In the genomic region with DNA sequence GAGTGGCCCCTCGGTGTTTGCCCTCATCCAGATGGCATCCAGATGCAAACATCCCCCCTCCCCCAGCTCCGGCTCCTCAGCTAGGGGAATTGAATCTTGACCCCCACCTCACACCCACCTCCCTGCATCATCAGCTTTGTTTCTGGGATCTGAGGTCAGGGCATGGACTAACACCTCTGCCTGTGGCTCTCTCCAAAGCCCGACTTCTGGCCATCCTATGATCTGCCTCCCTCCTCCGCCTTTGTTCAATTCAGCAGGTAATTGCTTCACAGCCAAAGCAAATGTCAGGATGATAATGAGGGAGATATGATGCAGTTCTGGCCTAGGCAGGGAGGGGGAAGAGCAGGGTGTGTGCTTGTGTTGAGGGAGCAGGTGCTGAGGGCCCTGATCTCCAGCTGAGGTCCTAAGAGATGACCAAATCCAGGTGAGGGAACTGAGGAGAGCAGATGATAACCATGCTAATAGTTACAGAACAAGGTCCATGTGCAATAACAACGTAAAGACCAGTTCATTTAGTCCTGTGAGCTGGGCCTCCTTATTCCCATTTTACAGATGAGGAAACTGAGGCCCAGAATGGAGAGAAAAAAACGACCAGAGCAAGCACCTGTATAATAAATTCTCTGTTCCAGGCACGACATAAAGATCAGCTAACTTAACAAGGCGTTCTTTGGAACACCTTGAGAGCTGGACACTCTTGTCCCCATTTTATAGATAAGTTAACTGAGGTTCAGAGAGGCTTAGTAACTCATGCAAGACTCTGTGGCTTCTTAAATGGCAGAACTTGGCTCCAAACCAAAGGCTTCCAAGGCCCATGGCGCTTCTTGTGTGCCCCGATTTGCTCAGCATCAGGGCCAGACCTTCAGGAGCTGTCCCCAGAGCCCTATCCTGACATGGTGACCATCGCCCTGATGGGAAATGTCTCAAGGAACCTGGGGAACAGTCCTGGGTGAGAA, we compare ENCODE assay signal across 1 cellular context.
TF ChIP-seq lines count a peak whose summit lies in the region.

No MANE protein-coding gene starts in this region.

TF ChIP-seq in K562, 482 proteins besides CTCF, POLR2A, EP300 and RAD21 (continued from another document and continues in another):
- TF ChIP-seq, protein P1, sequence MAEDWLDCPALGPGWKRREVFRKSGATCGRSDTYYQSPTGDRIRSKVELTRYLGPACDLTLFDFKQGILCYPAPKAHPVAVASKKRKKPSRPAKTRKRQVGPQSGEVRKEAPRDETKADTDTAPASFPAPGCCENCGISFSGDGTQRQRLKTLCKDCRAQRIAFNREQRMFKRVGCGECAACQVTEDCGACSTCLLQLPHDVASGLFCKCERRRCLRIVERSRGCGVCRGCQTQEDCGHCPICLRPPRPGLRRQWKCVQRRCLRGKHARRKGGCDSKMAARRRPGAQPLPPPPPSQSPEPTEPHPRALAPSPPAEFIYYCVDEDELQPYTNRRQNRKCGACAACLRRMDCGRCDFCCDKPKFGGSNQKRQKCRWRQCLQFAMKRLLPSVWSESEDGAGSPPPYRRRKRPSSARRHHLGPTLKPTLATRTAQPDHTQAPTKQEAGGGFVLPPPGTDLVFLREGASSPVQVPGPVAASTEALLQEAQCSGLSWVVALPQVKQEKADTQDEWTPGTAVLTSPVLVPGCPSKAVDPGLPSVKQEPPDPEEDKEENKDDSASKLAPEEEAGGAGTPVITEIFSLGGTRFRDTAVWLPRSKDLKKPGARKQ (CRISPR knock-in tag; IDR thresholded peaks at IDR 0.05), result no peak
- TF ChIP-seq ZNF3 (CRISPR knock-in tag; IDR thresholded peaks at IDR 0.05) (no peak), SOX6 (IDR thresholded peaks at IDR 0.05) (peak; percentile 69), XRCC3 (IDR thresholded peaks at IDR 0.05) (no peak), CHD2 (IDR thresholded peaks at IDR 0.05; ENCODE audit: low read depth, low read length) (no peak), TAF9B (IDR thresholded peaks at IDR 0.05; ENCODE audit: partially characterized antibody) (no peak), ZNF444 (CRISPR knock-in tag; IDR thresholded peaks at IDR 0.05) (no peak), ZNF76 (CRISPR knock-in tag; IDR thresholded peaks at IDR 0.05; ENCODE audit: borderline replicate concordance) (0 out of 2 replicates have a peak, but pooled peaks have one; percentile 14), SAFB2 (IDR thresholded peaks at IDR 0.05; ENCODE audit: borderline replicate concordance, low read depth, low read length, severe bottlenecking) (no peak), POLR2H (tag; IDR thresholded peaks at IDR 0.05; ENCODE audit: low read depth) (no peak), CBX3 (IDR thresholded peaks at IDR 0.05; ENCODE audit: borderline replicate concordance in 1 of 2, low read length in 2 of 2) (no peak), SRSF1 (IDR thresholded peaks at IDR 0.05; ENCODE audit: low read depth, low read length) (no peak), FUS (optimal IDR thresholded peaks at IDR 0.05; ENCODE audit: low read depth, low read length) (no peak), MECOM (CRISPR knock-in tag; IDR thresholded peaks at IDR 0.05) (no peak; the same call in 1 of the 2 replicates), RCOR1 (IDR thresholded peaks at IDR 0.05; ENCODE audit: borderline replicate concordance in 1 of 2, low read depth in 2 of 2, low read length in 2 of 2) (peak in 1 of 2 experiments; percentile 83), ZNF717 (CRISPR knock-in tag; IDR thresholded peaks at IDR 0.05) (no peak), SP1 (CRISPR knock-in tag; IDR thresholded peaks at IDR 0.05) (no peak), FOXA1 (IDR thresholded peaks at IDR 0.05; ENCODE audit: borderline replicate concordance) (no peak), NFYB (IDR thresholded peaks at IDR 0.05; ENCODE audit: extremely low read depth, insufficient read length) (no peak), MTA1 (IDR thresholded peaks at IDR 0.05; ENCODE audit: borderline replicate concordance) (0 out of 2 replicates have a peak, but pooled peaks have one; percentile 20), DNMT1 (IDR thresholded peaks at IDR 0.05) (no peak), GATAD2B (IDR thresholded peaks at IDR 0.05; ENCODE audit: borderline replicate concordance) (no peak), SUPT5H (IDR thresholded peaks at IDR 0.05) (no peak), CCNT2 (IDR thresholded peaks at IDR 0.05; ENCODE audit: borderline replicate concordance, extremely low read depth, insufficient read length, low read depth, low read length) (no peak)
- TF ChIP-seq, protein P2, sequence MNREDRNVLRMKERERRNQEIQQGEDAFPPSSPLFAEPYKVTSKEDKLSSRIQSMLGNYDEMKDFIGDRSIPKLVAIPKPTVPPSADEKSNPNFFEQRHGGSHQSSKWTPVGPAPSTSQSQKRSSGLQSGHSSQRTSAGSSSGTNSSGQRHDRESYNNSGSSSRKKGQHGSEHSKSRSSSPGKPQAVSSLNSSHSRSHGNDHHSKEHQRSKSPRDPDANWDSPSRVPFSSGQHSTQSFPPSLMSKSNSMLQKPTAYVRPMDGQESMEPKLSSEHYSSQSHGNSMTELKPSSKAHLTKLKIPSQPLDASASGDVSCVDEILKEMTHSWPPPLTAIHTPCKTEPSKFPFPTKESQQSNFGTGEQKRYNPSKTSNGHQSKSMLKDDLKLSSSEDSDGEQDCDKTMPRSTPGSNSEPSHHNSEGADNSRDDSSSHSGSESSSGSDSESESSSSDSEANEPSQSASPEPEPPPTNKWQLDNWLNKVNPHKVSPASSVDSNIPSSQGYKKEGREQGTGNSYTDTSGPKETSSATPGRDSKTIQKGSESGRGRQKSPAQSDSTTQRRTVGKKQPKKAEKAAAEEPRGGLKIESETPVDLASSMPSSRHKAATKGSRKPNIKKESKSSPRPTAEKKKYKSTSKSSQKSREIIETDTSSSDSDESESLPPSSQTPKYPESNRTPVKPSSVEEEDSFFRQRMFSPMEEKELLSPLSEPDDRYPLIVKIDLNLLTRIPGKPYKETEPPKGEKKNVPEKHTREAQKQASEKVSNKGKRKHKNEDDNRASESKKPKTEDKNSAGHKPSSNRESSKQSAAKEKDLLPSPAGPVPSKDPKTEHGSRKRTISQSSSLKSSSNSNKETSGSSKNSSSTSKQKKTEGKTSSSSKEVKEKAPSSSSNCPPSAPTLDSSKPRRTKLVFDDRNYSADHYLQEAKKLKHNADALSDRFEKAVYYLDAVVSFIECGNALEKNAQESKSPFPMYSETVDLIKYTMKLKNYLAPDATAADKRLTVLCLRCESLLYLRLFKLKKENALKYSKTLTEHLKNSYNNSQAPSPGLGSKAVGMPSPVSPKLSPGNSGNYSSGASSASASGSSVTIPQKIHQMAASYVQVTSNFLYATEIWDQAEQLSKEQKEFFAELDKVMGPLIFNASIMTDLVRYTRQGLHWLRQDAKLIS (CRISPR knock-in tag; IDR thresholded peaks at IDR 0.05), result no peak
- TF ChIP-seq, protein P3, sequence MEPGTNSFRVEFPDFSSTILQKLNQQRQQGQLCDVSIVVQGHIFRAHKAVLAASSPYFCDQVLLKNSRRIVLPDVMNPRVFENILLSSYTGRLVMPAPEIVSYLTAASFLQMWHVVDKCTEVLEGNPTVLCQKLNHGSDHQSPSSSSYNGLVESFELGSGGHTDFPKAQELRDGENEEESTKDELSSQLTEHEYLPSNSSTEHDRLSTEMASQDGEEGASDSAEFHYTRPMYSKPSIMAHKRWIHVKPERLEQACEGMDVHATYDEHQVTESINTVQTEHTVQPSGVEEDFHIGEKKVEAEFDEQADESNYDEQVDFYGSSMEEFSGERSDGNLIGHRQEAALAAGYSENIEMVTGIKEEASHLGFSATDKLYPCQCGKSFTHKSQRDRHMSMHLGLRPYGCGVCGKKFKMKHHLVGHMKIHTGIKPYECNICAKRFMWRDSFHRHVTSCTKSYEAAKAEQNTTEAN (CRISPR knock-in tag; IDR thresholded peaks at IDR 0.05), result no peak
- TF ChIP-seq, protein P4, sequence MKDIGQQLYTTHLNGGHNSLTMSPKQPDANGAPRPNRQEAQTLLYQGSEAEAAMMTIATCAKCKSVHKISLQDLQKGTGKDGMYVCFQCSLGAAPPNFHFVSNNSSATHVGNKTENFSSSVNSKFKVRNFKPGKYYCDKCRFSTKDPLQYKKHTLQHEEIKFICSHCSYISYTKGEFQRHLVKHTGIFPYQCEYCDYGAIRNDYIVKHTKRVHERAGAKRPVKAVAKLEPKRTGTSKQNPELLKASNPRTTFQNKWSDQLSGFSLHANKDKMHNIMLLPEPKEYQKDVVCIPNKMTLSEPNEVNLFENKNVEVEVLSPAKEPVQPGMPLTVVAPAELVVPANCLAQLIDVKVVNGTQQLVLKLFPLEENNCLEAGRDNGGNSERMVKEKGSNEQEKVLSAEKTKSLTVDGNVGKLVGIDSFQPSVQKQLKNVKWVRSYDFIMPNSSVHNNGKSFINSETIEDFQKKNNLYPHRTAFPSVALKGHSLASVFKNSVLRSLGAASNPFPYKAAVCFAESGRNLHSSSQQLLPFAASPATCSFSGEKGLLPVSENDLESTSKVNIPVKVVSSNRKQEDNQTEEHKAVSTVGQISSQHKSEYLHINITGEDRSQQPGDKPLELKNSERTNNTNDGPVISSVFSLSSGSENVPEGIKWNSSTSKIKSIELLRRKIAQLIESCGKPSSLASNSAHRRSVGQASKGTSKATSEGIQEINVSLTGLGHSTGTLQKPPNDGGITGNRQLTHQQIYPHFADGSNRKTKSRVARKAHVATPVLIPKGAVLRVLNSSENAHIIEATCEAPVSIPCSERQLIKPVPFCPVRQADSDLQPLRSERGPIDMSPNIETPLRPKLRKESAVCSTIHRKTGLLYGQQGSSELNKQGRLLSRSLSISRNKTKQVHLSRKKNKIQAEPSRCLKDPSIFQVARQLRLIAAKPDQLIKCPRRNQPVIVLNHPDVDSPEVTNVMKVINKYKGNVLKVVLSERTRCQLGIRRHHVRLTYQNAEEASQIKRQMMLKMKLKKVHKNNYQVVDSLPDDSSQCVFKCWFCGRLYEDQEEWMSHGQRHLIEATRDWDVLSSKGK (CRISPR knock-in tag; IDR thresholded peaks at IDR 0.05), result no peak
- TF ChIP-seq, protein P5, sequence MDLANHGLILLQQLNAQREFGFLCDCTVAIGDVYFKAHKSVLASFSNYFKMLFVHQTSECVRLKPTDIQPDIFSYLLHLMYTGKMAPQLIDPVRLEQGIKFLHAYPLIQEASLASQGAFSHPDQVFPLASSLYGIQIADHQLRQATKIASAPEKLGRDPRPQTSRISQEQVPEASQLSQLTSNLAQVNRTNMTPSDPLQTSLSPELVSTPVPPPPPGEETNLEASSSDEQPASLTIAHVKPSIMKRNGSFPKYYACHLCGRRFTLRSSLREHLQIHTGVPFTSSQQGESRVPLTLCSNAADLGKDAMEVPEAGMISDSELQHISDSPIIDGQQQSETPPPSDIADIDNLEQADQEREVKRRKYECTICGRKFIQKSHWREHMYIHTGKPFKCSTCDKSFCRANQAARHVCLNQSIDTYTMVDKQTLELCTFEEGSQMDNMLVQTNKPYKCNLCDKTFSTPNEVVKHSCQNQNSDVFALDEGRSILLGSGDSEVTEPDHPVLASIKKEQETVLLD (IDR thresholded peaks at IDR 0.05), result no peak
- TF ChIP-seq, protein P6, sequence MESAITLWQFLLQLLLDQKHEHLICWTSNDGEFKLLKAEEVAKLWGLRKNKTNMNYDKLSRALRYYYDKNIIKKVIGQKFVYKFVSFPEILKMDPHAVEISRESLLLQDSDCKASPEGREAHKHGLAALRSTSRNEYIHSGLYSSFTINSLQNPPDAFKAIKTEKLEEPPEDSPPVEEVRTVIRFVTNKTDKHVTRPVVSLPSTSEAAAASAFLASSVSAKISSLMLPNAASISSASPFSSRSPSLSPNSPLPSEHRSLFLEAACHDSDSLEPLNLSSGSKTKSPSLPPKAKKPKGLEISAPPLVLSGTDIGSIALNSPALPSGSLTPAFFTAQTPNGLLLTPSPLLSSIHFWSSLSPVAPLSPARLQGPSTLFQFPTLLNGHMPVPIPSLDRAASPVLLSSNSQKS (CRISPR knock-in tag; IDR thresholded peaks at IDR 0.05), result no peak
- TF ChIP-seq, protein P7, sequence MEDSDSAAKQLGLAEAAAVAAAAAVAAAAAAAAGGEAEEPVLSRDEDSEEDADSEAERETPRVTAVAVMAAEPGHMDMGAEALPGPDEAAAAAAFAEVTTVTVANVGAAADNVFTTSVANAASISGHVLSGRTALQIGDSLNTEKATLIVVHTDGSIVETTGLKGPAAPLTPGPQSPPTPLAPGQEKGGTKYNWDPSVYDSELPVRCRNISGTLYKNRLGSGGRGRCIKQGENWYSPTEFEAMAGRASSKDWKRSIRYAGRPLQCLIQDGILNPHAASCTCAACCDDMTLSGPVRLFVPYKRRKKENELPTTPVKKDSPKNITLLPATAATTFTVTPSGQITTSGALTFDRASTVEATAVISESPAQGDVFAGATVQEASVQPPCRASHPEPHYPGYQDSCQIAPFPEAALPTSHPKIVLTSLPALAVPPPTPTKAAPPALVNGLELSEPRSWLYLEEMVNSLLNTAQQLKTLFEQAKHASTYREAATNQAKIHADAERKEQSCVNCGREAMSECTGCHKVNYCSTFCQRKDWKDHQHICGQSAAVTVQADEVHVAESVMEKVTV (CRISPR knock-in tag; IDR thresholded peaks at IDR 0.05), result 0 out of 2 replicates have a peak, but pooled peaks have one; percentile 7
- TF ChIP-seq, protein P8, sequence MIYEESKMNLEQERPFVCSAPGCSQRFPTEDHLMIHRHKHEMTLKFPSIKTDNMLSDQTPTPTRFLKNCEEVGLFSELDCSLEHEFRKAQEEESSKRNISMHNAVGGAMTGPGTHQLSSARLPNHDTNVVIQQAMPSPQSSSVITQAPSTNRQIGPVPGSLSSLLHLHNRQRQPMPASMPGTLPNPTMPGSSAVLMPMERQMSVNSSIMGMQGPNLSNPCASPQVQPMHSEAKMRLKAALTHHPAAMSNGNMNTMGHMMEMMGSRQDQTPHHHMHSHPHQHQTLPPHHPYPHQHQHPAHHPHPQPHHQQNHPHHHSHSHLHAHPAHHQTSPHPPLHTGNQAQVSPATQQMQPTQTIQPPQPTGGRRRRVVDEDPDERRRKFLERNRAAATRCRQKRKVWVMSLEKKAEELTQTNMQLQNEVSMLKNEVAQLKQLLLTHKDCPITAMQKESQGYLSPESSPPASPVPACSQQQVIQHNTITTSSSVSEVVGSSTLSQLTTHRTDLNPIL (CRISPR knock-in tag; IDR thresholded peaks at IDR 0.05), result no peak
- TF ChIP-seq, protein P9, sequence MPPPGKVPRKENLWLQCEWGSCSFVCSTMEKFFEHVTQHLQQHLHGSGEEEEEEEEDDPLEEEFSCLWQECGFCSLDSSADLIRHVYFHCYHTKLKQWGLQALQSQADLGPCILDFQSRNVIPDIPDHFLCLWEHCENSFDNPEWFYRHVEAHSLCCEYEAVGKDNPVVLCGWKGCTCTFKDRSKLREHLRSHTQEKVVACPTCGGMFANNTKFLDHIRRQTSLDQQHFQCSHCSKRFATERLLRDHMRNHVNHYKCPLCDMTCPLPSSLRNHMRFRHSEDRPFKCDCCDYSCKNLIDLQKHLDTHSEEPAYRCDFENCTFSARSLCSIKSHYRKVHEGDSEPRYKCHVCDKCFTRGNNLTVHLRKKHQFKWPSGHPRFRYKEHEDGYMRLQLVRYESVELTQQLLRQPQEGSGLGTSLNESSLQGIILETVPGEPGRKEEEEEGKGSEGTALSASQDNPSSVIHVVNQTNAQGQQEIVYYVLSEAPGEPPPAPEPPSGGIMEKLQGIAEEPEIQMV (tag; conservative IDR thresholded peaks at IDR 0.05; ENCODE audit: low read depth), result no peak
